Comparison of ENCODE assay signal across 9 cellular contexts in genomic region chr1:153540394-153541361, GRCh38. TPM values are rescaled to one million over a fixed set of nuclear protein-coding genes. Genes with fewer than 3 reads are reported as not detected.
DNase-seq lines count a peak whose midpoint lies in the region; ATAC-seq and TF ChIP-seq lines count a peak whose summit lies in the region.
"Had no signal": no experiment of that assay in that cellular context is flagged by ENCODE, and none has a peak within 500 bp of the region (broad histone marks: within the 10 kb centered on the region; RNA-seq: fewer than 3 reads in every experiment).

A gene with protein sequence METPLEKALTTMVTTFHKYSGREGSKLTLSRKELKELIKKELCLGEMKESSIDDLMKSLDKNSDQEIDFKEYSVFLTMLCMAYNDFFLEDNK (minus strand): TSS chr1:153540934. CDS start chr1:153540191, 743 bp downstream.

- H3K36me3 Mint-ChIP-seq in activated T-cell treated with anti-CD3 and anti-CD28 coated beads, Interleukin-2, amount 50 U/mL, for 4 hours (ENCODE audit: insufficient read depth), result peaks cover 9% of the 10 kb centered on the region

- H3K4me3 ChIP-seq in kidney epithelial cell (ENCODE audit: low read depth, low read length), result no peak within 1 kb of the TSS
- H3K4me3 ChIP-seq in tibial nerve, result no peak within 1 kb of the TSS
- H3K4me3 ChIP-seq in psoas muscle, result no peak within 1 kb of the TSS
- H3K4me3 ChIP-seq: pancreas had no signal

- peak within 1 kb of the TSS in 3 of 4 donors; percentile 31 to 97 (median 88) for H3K27ac ChIP-seq in tibial nerve
- no peak within 1 kb of the TSS for H3K27ac ChIP-seq in psoas muscle
- H3K27ac ChIP-seq: pancreas had no signal

- H3K4me1 ChIP-seq in tibial nerve, result peaks cover 0 to 67% (median 42%) of the 10 kb centered on the region in 4 donors
- H3K4me1 ChIP-seq in psoas muscle, result peaks cover 10% of the 10 kb centered on the region

- TF ChIP-seq CTCF in kidney epithelial cell (IDR thresholded peaks at IDR 0.05; ENCODE audit: insufficient read depth, low read length, poor library complexity, severe bottlenecking), result no peak
- no peak for TF ChIP-seq CTCF in tibial nerve (IDR thresholded peaks at IDR 0.05)
- no peak for TF ChIP-seq CTCF in psoas muscle (IDR thresholded peaks at IDR 0.05)

- no peaks in the 10 kb centered on the region for H3K9me3 Mint-ChIP-seq in activated T-cell treated with anti-CD3 and anti-CD28 coated beads, Interleukin-2, amount 50 U/mL, for 4 hours

- TF ChIP-seq EP300 in tibial nerve (IDR thresholded peaks at IDR 0.05), result no peak

- intact Hi-C loops in psoas muscle (cut with DNase I), result no loop called here

- H3K4me3 Mint-ChIP-seq in activated T-cell treated with anti-CD3 and anti-CD28 coated beads, Interleukin-2, amount 50 U/mL, for 4 hours, result peak within 1 kb of the TSS; percentile 55

- H3K27me3 ChIP-seq in kidney epithelial cell (ENCODE audit: control insufficient read depth, insufficient read depth, low read length), result no peaks in the 10 kb centered on the region
- H3K27me3 ChIP-seq in tibial nerve, result no peaks in the 10 kb centered on the region
- peaks cover 0 to 5% (median 0%) of the 10 kb centered on the region in 3 donors for H3K27me3 ChIP-seq in psoas muscle (ENCODE audit: insufficient read depth in 3 of 3, low read length in 2 of 3)
- H3K27me3 ChIP-seq: pancreas had no signal

- no peak for TF ChIP-seq POLR2A in tibial nerve (IDR thresholded peaks at IDR 0.05)

- DNase-seq in CD1c-positive myeloid dendritic cell (ENCODE audit: extremely low spot score) (peak; percentile 80), NCI-H446 treated with DMSO at 0.1 percent for 48 hours (lab: John Stamatoyannopoulos, UW) (peak; percentile 88), kidney epithelial cell (ENCODE audit: low read depth) (peak; percentile 68), tibial nerve (ENCODE audit: low spot score in 2 of 2) (no peak), NCI-H748 treated with DMSO at 0.1 percent for 48 hours (lab: John Stamatoyannopoulos, UW) (no peak), NCI-H1092 treated with DMSO at 0.1 percent for 48 hours (lab: John Stamatoyannopoulos, UW) (no peak), psoas muscle (no peak)
- peak; percentile 51 for DNase-seq in activated T-cell treated with anti-CD3 and anti-CD28 coated beads, Interleukin-2, amount 50 U/mL, for 4 hours

- ATAC-seq in activated T-cell treated with anti-CD3 and anti-CD28 coated beads, Interleukin-2, amount 50 U/mL, for 4 hours, result peak in 1 of 2 donors; percentile 14
- no peak for ATAC-seq in psoas muscle
- ATAC-seq: pancreas had no signal

- H3K9me3 ChIP-seq in tibial nerve (no peaks in the 10 kb centered on the region), psoas muscle (no peaks in the 10 kb centered on the region)
- H3K9me3 ChIP-seq: pancreas had no signal

- peaks cover 84% of the 10 kb centered on the region for H3K4me1 Mint-ChIP-seq in activated T-cell treated with anti-CD3 and anti-CD28 coated beads, Interleukin-2, amount 50 U/mL, for 4 hours (ENCODE audit: low read depth)

- WGBS in tibial nerve, 2 donors, result 71 to 75% methylated on average over 11 of the region's 11 CpGs
- WGBS in psoas muscle, 3 donors, result 74 to 79% (median 76%) methylated on average over 11 of the region's 11 CpGs

- no peaks in the 10 kb centered on the region for H3K36me3 ChIP-seq in kidney epithelial cell (ENCODE audit: control insufficient read depth, insufficient read depth, low read length)
- no peaks in the 10 kb centered on the region for H3K36me3 ChIP-seq in tibial nerve
- no peaks in the 10 kb centered on the region for H3K36me3 ChIP-seq in psoas muscle (ENCODE audit: insufficient read depth in 1 of 2, low read depth in 1 of 2)
- H3K36me3 ChIP-seq: pancreas had no signal

- H3K27me3 Mint-ChIP-seq in activated T-cell treated with anti-CD3 and anti-CD28 coated beads, Interleukin-2, amount 50 U/mL, for 4 hours (ENCODE audit: low read depth), result no peaks in the 10 kb centered on the region

RNA-seq across cellular contexts. Expression of the gene that starts here (rescaled TPM):
- total RNA-seq in activated T-cell treated with anti-CD3 and anti-CD28 coated beads, Interleukin-2, amount 50 U/mL, for 4 hours, result 1 to 10 TPM in 1 of 3 donors, under 1 TPM in 2; 0.74 to 2.5 (median 0.95) TPM
- total RNA-seq in kidney epithelial cell (0.75 TPM in 1 of 2 replicates, not detected in the other), tibial nerve (not detected), psoas muscle (not detected)
- polyA plus RNA-seq in psoas muscle, result not detected
- total RNA-seq: pancreas had no signal
- polyA plus RNA-seq: pancreas had no signal

Comparison
In these comparisons a context has a peak if more than half of its experiments do, and no peak if none do; other contexts are left out.
1. Peak in DNase-seq in kidney epithelial cell; RNA of the gene not detected or under 1 TPM.
2. DNase-seq: peak in CD1c-positive myeloid dendritic cell (single experiment), NCI-H446 treated with DMSO at 0.1 percent for 48 hours (single experiment) and activated T-cell treated with anti-CD3 and anti-CD28 coated beads, Interleukin-2, amount 50 U/mL, for 4 hours (single experiment); none in tibial nerve (0 of 2), NCI-H748 treated with DMSO at 0.1 percent for 48 hours (single experiment), NCI-H1092 treated with DMSO at 0.1 percent for 48 hours (single experiment) and psoas muscle (0 of 2).